Comparison of ENCODE assay signal across 30 cellular contexts in genomic region chr4:176575141-176575731, GRCh38.
DNase-seq lines count a peak whose midpoint lies in the region; ATAC-seq and TF ChIP-seq lines count a peak whose summit lies in the region.
"Had no signal": no experiment of that assay in that cellular context is flagged by ENCODE, and none has a peak within 500 bp of the region (broad histone marks: within the 10 kb centered on the region; RNA-seq: fewer than 3 reads in every experiment).

No MANE protein-coding gene starts in this region.

- 45 to 55% methylated on average over 2 of the region's 2 CpGs for WGBS in esophagus squamous epithelium, 2 donors

- no peak overlapping the region for H3K27ac ChIP-seq in esophagus squamous epithelium
- H3K27ac ChIP-seq: body of pancreas, Peyer's patch, right lobe of liver had no signal

- intact Hi-C loops in sciatic nerve (cut with DNase I) (no loop called here), esophagus squamous epithelium (cut with DNase I) (no loop called here)

- no peak for TF ChIP-seq CTCF in fibroblast of villous mesenchyme (IDR thresholded peaks at IDR 0.05; ENCODE audit: insufficient read depth, low read depth, low read length)
- no peak for TF ChIP-seq CTCF in esophagus squamous epithelium (IDR thresholded peaks at IDR 0.05)

- no peak for TF ChIP-seq POLR2A in esophagus squamous epithelium (IDR thresholded peaks at IDR 0.05)

- no peaks in the 10 kb centered on the region for H3K4me1 ChIP-seq in esophagus squamous epithelium
- H3K4me1 ChIP-seq: body of pancreas, Peyer's patch, right lobe of liver had no signal

- ATAC-seq in sciatic nerve = peak; percentile 81
- ATAC-seq: activated CD4-positive, CD25-positive, alpha-beta regulatory T cell treated with anti-CD3 and anti-CD28 coated beads, Interleukin-2, amount 50 U/mL, for 24 hours; activated CD8-positive, alpha-beta memory T cell treated with anti-CD3 and anti-CD28 coated beads, Interleukin-2, amount 10 ng/mL, durations not matched to agents 7 days and 5 days; activated naive CD8-positive, alpha-beta T cell treated with anti-CD3 and anti-CD28 coated beads, Interleukin-2, amount 50 U/mL, for 24 hours; activated T-cell treated with anti-CD3 and anti-CD28 coated beads, Interleukin-2, amount 50 U/mL, for 72 hours; body of pancreas; left lobe of liver; right lobe of liver had no signal

- no peaks in the 10 kb centered on the region for H3K27me3 ChIP-seq in esophagus squamous epithelium
- H3K27me3 ChIP-seq: body of pancreas, Peyer's patch, right lobe of liver had no signal

- H3K9me3 ChIP-seq in esophagus squamous epithelium = no peaks in the 10 kb centered on the region
- H3K9me3 ChIP-seq: body of pancreas, Peyer's patch, right lobe of liver had no signal

- H3K4me3 ChIP-seq in fibroblast of villous mesenchyme (ENCODE audit: low read depth, low read length) (no peak overlapping the region), esophagus squamous epithelium (no peak overlapping the region)
- H3K4me3 ChIP-seq: body of pancreas, Peyer's patch, right lobe of liver had no signal

- H3K36me3 ChIP-seq in esophagus squamous epithelium = no peaks in the 10 kb centered on the region
- H3K36me3 ChIP-seq: Peyer's patch, right lobe of liver had no signal

- peak; percentile 19 for DNase-seq in AG20443 (ENCODE audit: low spot score)
- peak; percentile 23 for DNase-seq in LHCN-M2 (ENCODE audit: low read depth)
- peak; percentile 74 for DNase-seq in fibroblast of villous mesenchyme (ENCODE audit: low read depth)
- DNase-seq in sciatic nerve (ENCODE audit: low spot score) = no peak
- DNase-seq in amniotic stem cell (lab: John Stamatoyannopoulos, UW) = no peak
- no peak for DNase-seq in esophagus squamous epithelium (lab: John Stamatoyannopoulos, UW)
- no peak for DNase-seq in activated effector memory CD4-positive, alpha-beta T cell treated with Interleukin-2 at 50 U/mL for 16 hours
- DNase-seq in pons (ENCODE audit: low spot score) = no peak
- DNase-seq: activated CD4-positive, alpha-beta T cell treated with anti-CD3 and anti-CD28 coated beads, Interleukin-2, amount 50 U/mL, for 4 hours; activated CD8-positive, alpha-beta memory T cell treated with anti-CD3 and anti-CD28 coated beads, Interleukin-2, amount 10 ng/mL, durations not matched to agents 7 days and 5 days; activated naive CD4-positive, alpha-beta T cell; activated naive CD8-positive, alpha-beta T cell treated with anti-CD3 and anti-CD28 coated beads, Interleukin-2, amount 50 U/mL, for 24 hours; activated T-cell treated with anti-CD3 and anti-CD28 coated beads, Interleukin-2, amount 50 U/mL, for 72 hours; body of pancreas; CD4-positive, alpha-beta T cell; cerebellar nuclear complex; DND-41; Karpas-422; mesendoderm; MV-4-11; NCI-H1436; NCI-H2081; NCI-H526; Peyer's patch; right lobe of liver; SHP77 treated with DMSO at 0.1 percent for 48 hours; stimulated activated CD4-positive, alpha-beta T cell treated with anti-CD3 and anti-CD28 coated beads, Interleukin-4, amount 100 ng/mL, for 4 hours; T-helper 2 cell had no signal

Comparison
In these comparisons a context has a peak if more than half of its experiments do, and no peak if none do; other contexts are left out.
1. DNase-seq: peak in AG20443 (single experiment), LHCN-M2 (single experiment) and fibroblast of villous mesenchyme (single experiment); none in sciatic nerve (single experiment), amniotic stem cell (single experiment), esophagus squamous epithelium (single experiment), activated effector memory CD4-positive, alpha-beta T cell treated with Interleukin-2 at 50 U/mL for 16 hours (single experiment) and pons (single experiment).